1 cellular context compared by ENCODE assay signal in genomic region chr2:240832205-240832727, GRCh38.
TF ChIP-seq lines count a peak whose summit lies in the region.

No MANE protein-coding gene starts in this region.

TF ChIP-seq in H1, 55 proteins besides CTCF, POLR2A, EP300 and RAD21 (continued from another document):
- TF ChIP-seq FOSL1 (IDR thresholded peaks at IDR 0.05; ENCODE audit: insufficient read depth, low read depth, low read length) (no peak), SRF (IDR thresholded peaks at IDR 0.05; ENCODE audit: low read depth, low read length) (no peak), HDAC6 (IDR thresholded peaks at IDR 0.05; ENCODE audit: low read depth, low read length) (no peak), BRCA1 (IDR thresholded peaks at IDR 0.05; ENCODE audit: low read depth, low read length) (no peak), POU5F1 (IDR thresholded peaks at IDR 0.05; ENCODE audit: low read depth, low read length) (no peak), CHD7 (IDR thresholded peaks at IDR 0.05; ENCODE audit: insufficient replicate concordance, low read length) (no peak), GTF2F1 (IDR thresholded peaks at IDR 0.05; ENCODE audit: borderline replicate concordance, low read depth, low read length) (no peak), E2F6 (IDR thresholded peaks at IDR 0.05) (no peak), MAX (IDR thresholded peaks at IDR 0.05) (0 out of 2 replicates have a peak, but pooled peaks have one; percentile 22), JUND (IDR thresholded peaks at IDR 0.05; ENCODE audit: low read length) (no peak), GABPA (IDR thresholded peaks at IDR 0.05; ENCODE audit: borderline replicate concordance, insufficient read depth, low read length) (no peak), NANOG (IDR thresholded peaks at IDR 0.05; ENCODE audit: insufficient read depth, low read depth, low read length, poor library complexity, severe bottlenecking) (no peak), PHF8 (conservative IDR thresholded peaks at IDR 0.05; ENCODE audit: low read depth, low read length) (no peak), RNF2 (IDR thresholded peaks at IDR 0.05; ENCODE audit: borderline replicate concordance, low read depth, low read length, missing control alignments, poor library complexity, severe bottlenecking) (no peak), POLR2AphosphoS5 (IDR thresholded peaks at IDR 0.05; ENCODE audit: low read depth, low read length) (no peak), SUZ12 (IDR thresholded peaks at IDR 0.05; ENCODE audit: low read length) (no peak), SIN3A (conservative IDR thresholded peaks at IDR 0.05 in 1 of 2, IDR thresholded peaks at IDR 0.05 in 1 of 2; ENCODE audit: low read depth in 1 of 2, low read length in 2 of 2) (peak in 1 of 2 experiments; percentile 91; a peak in 1 of 4 replicates), ATF2 (IDR thresholded peaks at IDR 0.05; ENCODE audit: low read length) (no peak), USF2 (IDR thresholded peaks at IDR 0.05; ENCODE audit: low read length) (no peak), HDAC2 (IDR thresholded peaks at IDR 0.05; ENCODE audit: borderline replicate concordance in 1 of 2, low read depth in 2 of 2, low read length in 2 of 2) (no peak), CEBPB (IDR thresholded peaks at IDR 0.05; ENCODE audit: low read depth, low read length) (0 out of 2 replicates have a peak, but pooled peaks have one; percentile 4), RFX5 (IDR thresholded peaks at IDR 0.05; ENCODE audit: borderline replicate concordance, low read depth, low read length) (peak; percentile 38; the same call in 1 of the 2 replicates), TAF7 (optimal IDR thresholded peaks at IDR 0.05; ENCODE audit: borderline replicate concordance, low read depth, low read length) (no peak), ZNF274 (IDR thresholded peaks at IDR 0.05; ENCODE audit: borderline replicate concordance, extremely low read depth, low read length) (no peak), BCL11A (IDR thresholded peaks at IDR 0.05; ENCODE audit: low read depth in 2 of 2, low read length in 2 of 2) (no peak), CBX8 (IDR thresholded peaks at IDR 0.05; ENCODE audit: borderline replicate concordance, low read depth, low read length) (no peak), YY1 (IDR thresholded peaks at IDR 0.05; ENCODE audit: low read depth, low read length) (0 out of 2 replicates have a peak, but pooled peaks have one; percentile 17), CTBP2 (IDR thresholded peaks at IDR 0.05; ENCODE audit: borderline replicate concordance, insufficient read depth, insufficient read length, low read length) (no peak), KDM1A (IDR thresholded peaks at IDR 0.05; ENCODE audit: borderline replicate concordance, low read length) (no peak), TCF12 (IDR thresholded peaks at IDR 0.05; ENCODE audit: low read depth, low read length) (no peak), CHD2 (IDR thresholded peaks at IDR 0.05; ENCODE audit: low read length) (no peak)
